ENCODE assay signal across 1 cellular context in the genomic region with DNA sequence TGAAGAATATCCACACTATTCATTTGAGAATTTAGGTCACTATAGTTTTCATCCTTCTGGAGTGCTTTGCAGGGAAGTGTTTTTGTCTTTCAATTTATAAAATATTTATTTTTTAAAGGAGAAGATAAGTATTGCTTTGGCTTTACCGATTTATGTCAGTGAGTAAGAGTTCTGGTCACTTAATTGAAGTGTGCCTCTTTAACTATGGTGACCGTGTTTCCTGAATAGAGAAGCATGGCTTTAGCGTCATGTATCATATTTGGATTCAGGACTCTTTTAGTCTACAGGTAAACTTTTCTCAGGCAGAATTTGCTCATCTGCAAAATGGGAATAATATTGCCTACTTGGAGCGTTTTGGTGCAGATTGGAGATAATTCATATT.
A peak's percentile ranks its signal among the peaks of the same experiment; 100 is the strongest.
TF ChIP-seq lines count a peak whose summit lies in the region.

No MANE protein-coding gene starts in this region.

TF ChIP-seq in HepG2, 621 proteins besides CTCF, POLR2A, EP300 and RAD21:
- TF ChIP-seq ZNF629 (CRISPR knock-in tag; conservative IDR thresholded peaks at IDR 0.05) = peak; percentile 47
- no peak for TF ChIP-seq ZFP1 (CRISPR knock-in tag; IDR thresholded peaks at IDR 0.05)
